9 cellular contexts compared by ENCODE assay signal in genomic region chr9:91734371-91734981, GRCh38.
DNase-seq lines count a peak whose midpoint lies in the region; ATAC-seq, FAIRE-seq and TF ChIP-seq lines count a peak whose summit lies in the region.
"Had no signal": no experiment of that assay in that cellular context is flagged by ENCODE, and none has a peak within 500 bp of the region (broad histone marks: within the 10 kb centered on the region; RNA-seq: fewer than 3 reads in every experiment).

No MANE protein-coding gene starts in this region.

- no peaks in the 10 kb centered on the region for H3K36me3 ChIP-seq in PC-9 (ENCODE audit: low read depth)
- no peaks in the 10 kb centered on the region for H3K36me3 ChIP-seq in ovary

- DNase-seq in GM12892 (ENCODE audit: insufficient read length) (peak; percentile 58), PC-9 (peak in 1 of 2 experiments; percentile 51), foreskin keratinocyte (no peak), ovary (peak; percentile 71 to 83 (median 83)), urothelium cell line (ENCODE audit: low spot score) (peak; percentile 80), cortex of kidney (lab: John Stamatoyannopoulos, UW) (no peak)
- peak; percentile 88 for DNase-seq in activated effector memory CD4-positive, alpha-beta T cell treated with anti-CD3 and anti-CD28 coated beads, Interleukin-2, amount 50 U/mL, for 16 hours

- intact Hi-C loops in PC-9 (cut with micrococcal nuclease; ENCODE audit: unreplicated experiment): no loop called here
- intact Hi-C loops in ovary (cut with DNase I): no loop called here

- no peaks in the 10 kb centered on the region for H4K20me1 ChIP-seq in PC-9 (ENCODE audit: insufficient read depth)

- H3K79me2 ChIP-seq in PC-9 (ENCODE audit: low read depth): no peaks in the 10 kb centered on the region

- H3K9me3 ChIP-seq in PC-9 (ENCODE audit: insufficient read depth, low read depth) (no peaks in the 10 kb centered on the region), ovary (no peaks in the 10 kb centered on the region)

- H3F3A ChIP-seq in PC-9 (ENCODE audit: insufficient read depth, low read depth): no peaks in the 10 kb centered on the region

- TF ChIP-seq POLR2A in GM12892 (IDR thresholded peaks at IDR 0.05; ENCODE audit: low read depth, low read length): no peak
- no peak for TF ChIP-seq POLR2A in ovary (IDR thresholded peaks at IDR 0.05)

- TF ChIP-seq CTCF in 22Rv1 (IDR thresholded peaks at IDR 0.05) (peak; percentile 96), PC-9 (conservative IDR thresholded peaks at IDR 0.05) (peak; percentile 96), foreskin keratinocyte (conservative IDR thresholded peaks at IDR 0.05) (peak; percentile 81), ovary (IDR thresholded peaks at IDR 0.05) (peak; percentile 81 to 88 (median 83))

- H3K9me2 ChIP-seq in PC-9 (ENCODE audit: insufficient read depth): no peaks in the 10 kb centered on the region

- FAIRE-seq in GM12892 (lab: Jason Lieb, UNC): peak; percentile 83
- peak; percentile 88 for FAIRE-seq in urothelium cell line (lab: Jason Lieb, UNC)
- FAIRE-seq: islet of Langerhans had no signal

- WGBS in ovary, 3 donors: 40 to 46% (median 41%) methylated on average over 14 of the region's 14 CpGs

- H3K4me2 ChIP-seq in PC-9: no peak overlapping the region

- no peaks in the 10 kb centered on the region for H3K4me1 ChIP-seq in PC-9 (replicated peaks; ENCODE audit: insufficient read depth)
- no peaks in the 10 kb centered on the region for H3K4me1 ChIP-seq in foreskin keratinocyte
- H3K4me1 ChIP-seq in ovary (ENCODE audit: insufficient read depth): peaks cover 1% of the 10 kb centered on the region

- BruUV-seq in PC-9 (replicated peaks; lab: Mats Ljungman, UMichigan): no TSS peak

- H3K27me3 ChIP-seq in PC-9 (ENCODE audit: insufficient read depth, low read depth): peaks cover 37% of the 10 kb centered on the region; the same call in 1 of the 2 replicates
- H3K27me3 ChIP-seq in foreskin keratinocyte: no peaks in the 10 kb centered on the region
- H3K27me3 ChIP-seq in ovary: no peaks in the 10 kb centered on the region

- ATAC-seq in foreskin keratinocyte: peak; percentile 55

- CTCF ChIA-PET in PC-9 (lab: Charles Lee): no interaction called here

- H3K27ac ChIP-seq in 22Rv1 (no peak overlapping the region), PC-9 (no peak overlapping the region), foreskin keratinocyte (no peak overlapping the region), ovary (no peak overlapping the region)

- POLR2A ChIA-PET in PC-9 (lab: Charles Lee; ENCODE audit: unreplicated experiment): no interaction called here

- TF ChIP-seq EP300 in ovary (IDR thresholded peaks at IDR 0.05): no peak

- no peak overlapping the region for H2AFZ ChIP-seq in PC-9

- H3K4me3 ChIP-seq in PC-9 (no peak overlapping the region), ovary (no peak overlapping the region)

Comparison
In these comparisons a context has a peak if more than half of its experiments do, and no peak if none do; other contexts are left out.
1. DNase-seq: peak in GM12892 (single experiment), activated effector memory CD4-positive, alpha-beta T cell treated with anti-CD3 and anti-CD28 coated beads, Interleukin-2, amount 50 U/mL, for 16 hours (single experiment), ovary (5 of 5) and urothelium cell line (single experiment); none in foreskin keratinocyte (0 of 2) and cortex of kidney (single experiment).
2. Peak in every context shown above with its lines, with median percentiles within 50 percentile points of each other: CTCF ChIP-seq.